9 cellular contexts compared by ENCODE assay signal in the genomic region with DNA sequence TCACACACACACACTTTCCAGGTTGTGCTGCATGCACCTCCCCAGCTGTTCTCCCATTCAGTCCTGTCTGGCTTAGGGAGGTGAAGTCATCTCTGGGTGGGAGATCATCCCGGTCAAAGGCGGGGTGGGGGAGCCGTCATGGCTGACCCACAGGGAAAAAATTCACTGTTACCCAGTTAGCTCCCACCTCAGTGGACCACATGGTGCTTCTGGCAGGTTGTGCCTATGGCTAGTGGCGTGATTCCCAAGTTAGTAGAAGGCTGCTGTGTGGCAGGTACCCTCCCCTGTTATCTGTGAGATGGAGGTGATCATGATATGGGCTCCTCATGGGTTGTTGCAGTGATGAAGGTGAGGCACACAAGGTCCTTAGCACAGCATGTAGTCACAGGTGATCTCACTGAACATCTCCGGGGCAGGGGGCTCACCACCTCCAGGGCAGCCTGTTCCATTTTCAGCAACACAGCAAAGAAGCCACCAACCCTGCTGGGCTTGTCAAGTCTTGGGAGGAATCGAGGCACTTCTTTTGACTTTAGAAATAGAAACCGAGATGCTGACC.
DNase-seq lines count a peak whose midpoint lies in the region; ATAC-seq, FAIRE-seq and TF ChIP-seq lines count a peak whose summit lies in the region.
"Had no signal": no experiment of that assay in that cellular context is flagged by ENCODE, and none has a peak within 500 bp of the region (broad histone marks: within the 10 kb centered on the region; RNA-seq: fewer than 3 reads in every experiment).

No MANE protein-coding gene starts in this region.

- intact Hi-C loops in mucosa of descending colon (cut with DNase I, micrococcal nuclease) (no loop called here), A673 (cut with micrococcal nuclease; ENCODE audit: unreplicated experiment) (no loop called here)

- no peak; the same call in 1 of the 2 replicates for TF ChIP-seq POLR2A in GM12891 (IDR thresholded peaks at IDR 0.05; ENCODE audit: low read depth, low read length)

- peak; percentile 5 for ATAC-seq in GM21529 (IDR thresholded peaks at IDR 0.05; ENCODE audit: unreplicated experiment)
- ATAC-seq in RWPE2 (ENCODE audit: low read depth), result no peak
- peak; percentile 1 for ATAC-seq in mucosa of descending colon

- TF ChIP-seq CTCF in RWPE2 (IDR thresholded peaks at IDR 0.05; ENCODE audit: poor library complexity, severe bottlenecking), result no peak
- TF ChIP-seq CTCF in mucosa of descending colon (IDR thresholded peaks at IDR 0.05), result no peak
- TF ChIP-seq CTCF in A673 (conservative IDR thresholded peaks at IDR 0.05; ENCODE audit: low read depth, low read length), result no peak

- POLR2A ChIA-PET in A673 (lab: Charles Lee; ENCODE audit: low non-redundant PET), result no interaction called here

- no peaks in the 10 kb centered on the region for H3K9me3 ChIP-seq in RWPE2 (ENCODE audit: severe bottlenecking)
- H3K9me3 ChIP-seq in mucosa of descending colon, result no peaks in the 10 kb centered on the region
- H3K9me3 ChIP-seq in A673 (ENCODE audit: low read depth, low read length, poor library complexity, severe bottlenecking), result no peaks in the 10 kb centered on the region

- no peak for FAIRE-seq in GM12891 (lab: Jason Lieb, UNC)

- no peak for DNase-seq in GM12891 (ENCODE audit: insufficient read length, low spot score)
- peak; percentile 36 for DNase-seq in RWPE2 (ENCODE audit: low spot score)
- DNase-seq in mucosa of descending colon, result no peak
- DNase-seq in A673 (ENCODE audit: low spot score), result no peak
- DNase-seq in DMS114 treated with DMSO at 0.1 percent for 48 hours (lab: John Stamatoyannopoulos, UW; ENCODE audit: unreplicated experiment), result no peak
- DNase-seq in GM19238 (ENCODE audit: insufficient read length, low spot score), result no peak
- no peak for DNase-seq in cerebellar cortex (ENCODE audit: low spot score)
- DNase-seq: PC-9 had no signal

- H3K27me3 ChIP-seq in RWPE2 (ENCODE audit: insufficient read depth, poor library complexity, severe bottlenecking) (no peaks in the 10 kb centered on the region), A673 (replicated peaks; ENCODE audit: insufficient read depth, low read depth, low read length, poor library complexity) (peaks cover 30% of the 10 kb centered on the region)

- CTCF ChIA-PET in A673 (lab: Charles Lee), result no interaction called here

- BruUV-seq in A673 (replicated peaks; lab: Mats Ljungman, UMichigan), result no TSS peak

- H3K4me3 ChIP-seq in RWPE2 (ENCODE audit: severe bottlenecking) (no peak overlapping the region), mucosa of descending colon (no peak overlapping the region), A673 (ENCODE audit: low read depth, low read length, poor library complexity, severe bottlenecking) (no peak overlapping the region)
- H3K4me3 ChIP-seq: PC-9 had no signal

- H3K27ac ChIP-seq in RWPE2 (ENCODE audit: poor library complexity, severe bottlenecking) (peak overlapping the region; percentile 98), A673 (ENCODE audit: low read depth, low read length, poor library complexity, severe bottlenecking) (no peak overlapping the region)
- H3K27ac ChIP-seq: PC-9 had no signal

- H3K36me3 ChIP-seq in RWPE2 (ENCODE audit: low read depth) (no peaks in the 10 kb centered on the region), mucosa of descending colon (ENCODE audit: low read depth) (no peaks in the 10 kb centered on the region), A673 (ENCODE audit: insufficient read depth, low read length, poor library complexity, severe bottlenecking) (no peaks in the 10 kb centered on the region)

- H3K4me1 ChIP-seq in RWPE2 (ENCODE audit: insufficient read depth, poor library complexity, severe bottlenecking) (peaks cover 39% of the 10 kb centered on the region), mucosa of descending colon (ENCODE audit: low read depth) (peaks cover 35% of the 10 kb centered on the region), A673 (ENCODE audit: insufficient read depth, low read length, poor library complexity, severe bottlenecking) (no peaks in the 10 kb centered on the region)

TF ChIP-seq in GM12891, 5 proteins besides CTCF, POLR2A, EP300 and RAD21:
- no peak for TF ChIP-seq POU2F2 (IDR thresholded peaks at IDR 0.05; ENCODE audit: low read depth, low read length)
- 0 out of 2 replicates have a peak, but pooled peaks have one; percentile 44 for TF ChIP-seq TAF1 (IDR thresholded peaks at IDR 0.05; ENCODE audit: low read depth, low read length)
- TF ChIP-seq POLR2AphosphoS5 (IDR thresholded peaks at IDR 0.05; ENCODE audit: low read depth, low read length), result peak; percentile 56; the same call in 1 of the 2 replicates
- no peak for TF ChIP-seq SPI1 (IDR thresholded peaks at IDR 0.05; ENCODE audit: low read depth, low read length)
- TF ChIP-seq PAX5 (IDR thresholded peaks at IDR 0.05; ENCODE audit: insufficient read depth, low read length, severe bottlenecking), result no peak
